16 cellular contexts compared by ENCODE assay signal in the genomic region with DNA sequence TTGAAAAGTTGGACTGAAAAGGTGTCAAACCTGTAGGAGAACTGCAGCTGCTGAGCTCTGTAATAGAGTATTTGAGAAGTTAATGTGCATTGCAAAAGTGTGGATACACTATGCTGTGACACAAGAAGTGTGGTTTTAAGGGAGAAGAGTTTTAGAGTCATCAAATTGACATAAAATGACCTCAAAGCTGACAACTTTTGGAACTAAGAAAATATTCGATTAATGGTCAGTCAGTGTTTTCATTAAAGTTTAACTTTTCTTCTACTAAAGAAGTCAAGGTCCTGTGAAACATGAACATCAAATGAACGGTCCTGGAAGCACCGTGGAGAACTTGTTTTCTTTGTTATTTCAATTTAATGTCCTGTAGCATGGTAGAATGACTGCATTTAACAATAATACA.
A peak's percentile ranks its signal among the peaks of the same experiment; 100 is the strongest.
DNase-seq lines count a peak whose midpoint lies in the region; ATAC-seq, FAIRE-seq and TF ChIP-seq lines count a peak whose summit lies in the region.
"Had no signal": no experiment of that assay in that cellular context is flagged by ENCODE, and none has a peak within 500 bp of the region (broad histone marks: within the 10 kb centered on the region; RNA-seq: fewer than 3 reads in every experiment).

No MANE protein-coding gene starts in this region.

- no peak overlapping the region for H3K4me3 ChIP-seq in kidney epithelial cell (ENCODE audit: low read depth, low read length)
- no peak overlapping the region for H3K4me3 ChIP-seq in right lobe of liver
- H3K4me3 ChIP-seq: GM23248 had no signal

- no peaks in the 10 kb centered on the region for H3K27me3 ChIP-seq in kidney epithelial cell (ENCODE audit: control insufficient read depth, insufficient read depth, low read length)
- H3K27me3 ChIP-seq in right lobe of liver: no peaks in the 10 kb centered on the region
- H3K27me3 ChIP-seq: BE2C had no signal

- H3K4me1 ChIP-seq in right lobe of liver: peaks cover 0 to 37% (median 17%) of the 10 kb centered on the region in 4 donors

- in situ Hi-C loops in Caki2 (cut with HindIII; ENCODE audit: low pct_unique_long_range_greater_than_20kb, low sequenced_read_pairs): no loop called here

- intact Hi-C loops in right lobe of liver (cut with DNase I) (no loop called here), CD14-positive monocyte (cut with micrococcal nuclease) (no loop called here)

- H3K27ac Mint-ChIP-seq in CD14-positive monocyte: no peak overlapping the region
- H3K27ac Mint-ChIP-seq: CD4-positive, alpha-beta memory T cell had no signal

- TF ChIP-seq POLR2A in right lobe of liver (IDR thresholded peaks at IDR 0.05): no peak
- TF ChIP-seq POLR2A in GM12891 (IDR thresholded peaks at IDR 0.05; ENCODE audit: low read depth, low read length): no peak

- no peaks in the 10 kb centered on the region for H3K4me1 Mint-ChIP-seq in CD14-positive monocyte
- H3K4me1 Mint-ChIP-seq: CD4-positive, alpha-beta memory T cell had no signal

- no peak for FAIRE-seq in GM12891 (lab: Jason Lieb, UNC)
- FAIRE-seq: A204.1, G401.6, GM12892, GM18507 had no signal

- DNase-seq in Caki2 (ENCODE audit: low read depth) (peak; percentile 1), kidney epithelial cell (ENCODE audit: low read depth) (peak; percentile 19), right lobe of liver (no peak), CD14-positive monocyte (ENCODE audit: low spot score) (no peak), GM12891 (ENCODE audit: insufficient read length, low spot score) (no peak)
- no peak for DNase-seq in stimulated activated CD4-positive, alpha-beta T cell treated with anti-CD3 and anti-CD28 coated beads, Interleukin-12 subunit alpha, Interleukin-12 subunit beta, amount 100 ng/mL, for 4 hours
- DNase-seq: ACHN; BE2C; C1 segment of cervical spinal cord; CD4-positive, alpha-beta memory T cell; GM23248; HCEC 1CT had no signal

- no peaks in the 10 kb centered on the region for H3K36me3 Mint-ChIP-seq in CD14-positive monocyte
- H3K36me3 Mint-ChIP-seq: CD4-positive, alpha-beta memory T cell had no signal

- H3K36me3 ChIP-seq in kidney epithelial cell (ENCODE audit: control insufficient read depth, insufficient read depth, low read length): no peaks in the 10 kb centered on the region
- H3K36me3 ChIP-seq in right lobe of liver: no peaks in the 10 kb centered on the region
- H3K36me3 ChIP-seq: BE2C had no signal

- no peak overlapping the region for H3K4me3 Mint-ChIP-seq in CD14-positive monocyte
- H3K4me3 Mint-ChIP-seq: CD4-positive, alpha-beta memory T cell had no signal

- peaks cover 0 to 2% (median 0%) of the 10 kb centered on the region in 3 donors for H3K27me3 Mint-ChIP-seq in CD14-positive monocyte (ENCODE audit: low read depth in 3 of 3)
- H3K27me3 Mint-ChIP-seq: CD4-positive, alpha-beta memory T cell had no signal

- peak; percentile 70 to 79 (median 77) for ATAC-seq in right lobe of liver

- no peaks in the 10 kb centered on the region for H3K9me3 ChIP-seq in right lobe of liver
- H3K9me3 ChIP-seq: BE2C had no signal

- peaks cover 0 to 2% (median 0%) of the 10 kb centered on the region in 7 donors for H3K9me3 Mint-ChIP-seq in CD14-positive monocyte

- WGBS in right lobe of liver (ENCODE audit: insufficient coverage, low coverage, low lambda C conversion rate, missing lambda C conversion rate): 32% methylated on average over 3 of the region's 3 CpGs

- H3K27ac ChIP-seq in right lobe of liver: peak overlapping the region in 2 of 3 donors; percentile 46 to 65
- H3K27ac ChIP-seq: GM23248 had no signal

- TF ChIP-seq CTCF in kidney epithelial cell (IDR thresholded peaks at IDR 0.05; ENCODE audit: insufficient read depth, low read length, poor library complexity, severe bottlenecking): no peak
- TF ChIP-seq CTCF in right lobe of liver (IDR thresholded peaks at IDR 0.05): no peak
- TF ChIP-seq CTCF in CD14-positive monocyte (IDR thresholded peaks at IDR 0.05): no peak

TF ChIP-seq in GM12891, 5 proteins besides CTCF, POLR2A, EP300 and RAD21:
- no peak for TF ChIP-seq SPI1 (IDR thresholded peaks at IDR 0.05; ENCODE audit: low read depth, low read length)
- no peak for TF ChIP-seq TAF1 (IDR thresholded peaks at IDR 0.05; ENCODE audit: low read depth, low read length)
- no peak for TF ChIP-seq POU2F2 (IDR thresholded peaks at IDR 0.05; ENCODE audit: low read depth, low read length)
- TF ChIP-seq POLR2AphosphoS5 (IDR thresholded peaks at IDR 0.05; ENCODE audit: low read depth, low read length): no peak
- TF ChIP-seq PAX5 (IDR thresholded peaks at IDR 0.05; ENCODE audit: insufficient read depth, low read length, severe bottlenecking): no peak

Comparison
In these comparisons a context has a peak if more than half of its experiments do, and no peak if none do; other contexts are left out.
1. DNase-seq: peak in Caki2 (single experiment) and kidney epithelial cell (single experiment); none in right lobe of liver (0 of 3), CD14-positive monocyte (single experiment), GM12891 (single experiment) and stimulated activated CD4-positive, alpha-beta T cell treated with anti-CD3 and anti-CD28 coated beads, Interleukin-12 subunit alpha, Interleukin-12 subunit beta, amount 100 ng/mL, for 4 hours (single experiment).